ENCODE assay signal across 1 cellular context in the genomic region with DNA sequence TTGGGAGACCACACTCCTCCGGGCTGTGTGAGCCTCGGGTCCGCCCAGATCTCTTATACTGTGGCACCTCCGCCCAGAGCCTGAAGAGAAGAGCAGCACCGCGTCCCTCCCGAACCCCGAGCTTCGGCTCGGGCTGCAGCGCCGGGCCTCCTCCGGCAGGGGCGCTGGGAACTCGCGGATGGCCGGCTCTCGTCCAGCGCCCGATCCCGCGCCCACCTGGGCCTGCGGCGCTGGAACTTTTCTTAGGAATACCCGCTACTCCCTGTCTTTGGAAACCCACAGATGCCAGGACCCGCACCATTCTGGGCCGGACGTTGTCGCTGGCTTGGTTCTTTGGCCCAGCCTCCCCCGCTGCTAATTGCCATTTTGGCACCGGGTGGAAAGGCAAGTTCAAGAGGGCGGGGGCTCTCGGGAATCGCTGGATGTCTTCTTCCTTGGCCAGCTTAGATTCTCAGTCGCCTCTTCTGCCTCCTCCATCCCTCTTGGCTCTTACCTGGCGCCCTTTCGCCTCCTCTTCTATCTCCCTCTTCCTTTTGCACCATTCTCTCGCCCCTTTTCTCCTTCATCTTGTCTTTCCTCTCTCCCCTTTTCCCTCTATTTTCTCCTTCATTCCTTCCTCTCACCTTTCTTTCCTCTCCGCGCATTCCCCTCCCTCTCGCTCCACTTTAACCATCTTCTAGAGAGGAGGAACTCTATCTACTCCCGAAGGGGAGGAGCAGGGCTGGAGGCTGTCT.
TF ChIP-seq lines count a peak whose summit lies in the region.

No MANE protein-coding gene starts in this region.

TF ChIP-seq in SK-N-SH, 30 proteins besides CTCF, POLR2A, EP300 and RAD21 (continued from another document):
- TF ChIP-seq, protein P1, sequence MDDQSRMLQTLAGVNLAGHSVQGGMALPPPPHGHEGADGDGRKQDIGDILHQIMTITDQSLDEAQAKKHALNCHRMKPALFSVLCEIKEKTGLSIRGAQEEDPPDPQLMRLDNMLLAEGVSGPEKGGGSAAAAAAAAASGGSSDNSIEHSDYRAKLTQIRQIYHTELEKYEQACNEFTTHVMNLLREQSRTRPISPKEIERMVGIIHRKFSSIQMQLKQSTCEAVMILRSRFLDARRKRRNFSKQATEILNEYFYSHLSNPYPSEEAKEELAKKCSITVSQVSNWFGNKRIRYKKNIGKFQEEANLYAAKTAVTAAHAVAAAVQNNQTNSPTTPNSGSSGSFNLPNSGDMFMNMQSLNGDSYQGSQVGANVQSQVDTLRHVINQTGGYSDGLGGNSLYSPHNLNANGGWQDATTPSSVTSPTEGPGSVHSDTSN (IDR thresholded peaks at IDR 0.05) = no peak
- TF ChIP-seq JUND (IDR thresholded peaks at IDR 0.05) (no peak), SMC3 (IDR thresholded peaks at IDR 0.05; ENCODE audit: low read depth, low read length) (no peak)
